Comparison of ENCODE assay signal across 2 cellular contexts in genomic region chr4:172099376-172099775, GRCh38.
"Had no signal": no experiment of that assay in that cellular context is flagged by ENCODE, and none has a peak within 500 bp of the region (broad histone marks: within the 10 kb centered on the region; RNA-seq: fewer than 3 reads in every experiment).

No MANE protein-coding gene starts in this region.

- DNase-seq: GDM1, GF-D8 had no signal
